Comparison of ENCODE assay signal across 8 cellular contexts in the genomic region with DNA sequence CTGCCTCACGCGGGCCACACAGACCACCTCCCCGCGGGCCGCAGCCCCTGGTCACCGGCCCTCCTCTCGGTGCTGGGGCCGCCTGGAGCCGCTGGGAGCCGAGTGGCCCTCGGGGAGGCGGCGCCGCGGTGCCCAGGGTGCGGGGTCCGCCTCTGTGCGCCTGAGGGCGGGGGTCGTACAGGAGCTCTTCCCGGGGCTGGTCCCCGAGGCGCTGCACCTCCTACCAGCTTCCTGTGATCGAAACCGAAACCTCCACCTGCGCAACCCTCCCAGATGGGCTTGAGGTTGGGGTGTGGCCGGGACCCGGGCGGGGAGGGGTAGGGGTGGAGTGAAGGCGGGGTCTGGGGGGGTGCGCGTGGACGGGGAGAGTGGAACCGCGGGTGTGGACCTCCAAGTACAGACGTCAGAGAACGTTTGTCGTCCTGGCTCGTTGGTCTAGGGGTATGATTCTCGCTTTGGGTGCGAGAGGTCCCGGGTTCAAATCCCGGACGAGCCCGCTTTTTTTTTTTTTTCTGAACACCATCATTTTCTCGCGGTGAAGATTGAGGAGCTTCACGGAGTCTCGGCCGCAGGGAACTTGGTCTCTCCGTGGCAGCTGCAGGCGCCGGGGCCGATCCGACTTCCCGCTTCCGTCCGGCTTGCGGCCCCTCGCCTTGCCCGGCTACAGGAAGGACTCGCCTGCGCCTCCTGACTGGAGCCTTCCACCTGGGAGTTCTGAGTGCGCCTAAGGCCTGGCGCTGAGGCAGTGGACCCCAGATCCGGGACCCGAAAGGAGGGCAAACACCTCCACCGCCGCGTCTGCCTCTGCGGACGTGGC. TPM values are rescaled to one million over a fixed set of nuclear protein-coding genes. Genes with fewer than 3 reads are reported as not detected.
DNase-seq lines count a peak whose midpoint lies in the region; ATAC-seq and TF ChIP-seq lines count a peak whose summit lies in the region.

No MANE protein-coding gene starts in this region.

- H3K9ac ChIP-seq in colonic mucosa (ENCODE audit: low read depth in 2 of 2, low read length in 2 of 2): peak overlapping the region; percentile 86 to 95

- no peak for TF ChIP-seq CTCF in colonic mucosa (IDR thresholded peaks at IDR 0.05)

- peaks cover 6% of the 10 kb centered on the region for H3K4me1 ChIP-seq in colonic mucosa

- intact Hi-C loops in colonic mucosa (cut with DNase I): no loop called here

- no peaks in the 10 kb centered on the region for H3K27me3 ChIP-seq in colonic mucosa

- H3K27ac ChIP-seq in colonic mucosa: peak overlapping the region; percentile 88

- peak overlapping the region; percentile 91 for H3K4me3 ChIP-seq in colonic mucosa

- no peaks in the 10 kb centered on the region for H3K9me3 ChIP-seq in colonic mucosa

- no peaks in the 10 kb centered on the region for H3K36me3 ChIP-seq in colonic mucosa

- DNase-seq in ELR (ENCODE audit: low read depth): peak; percentile 93
- DNase-seq in NCI-H446 treated with DMSO at 0.1 percent for 48 hours (lab: John Stamatoyannopoulos, UW): peak; percentile 46
- DNase-seq in activated CD4-positive, alpha-beta T cell treated with anti-CD3 and anti-CD28 coated beads for 48 hours: peak; percentile 88
- peak; percentile 95 for DNase-seq in colonic mucosa
- DNase-seq in left lobe of liver (ENCODE audit: low spot score): peak; percentile 93
- peak; percentile 92 for DNase-seq in stimulated activated CD4-positive, alpha-beta T cell treated with anti-CD3 and anti-CD28 coated beads, Interleukin-2, amount 100 ng/mL, for 4 hours (ENCODE audit: low read depth)

- ATAC-seq in HG02759 (IDR thresholded peaks at IDR 0.05; ENCODE audit: unreplicated experiment) (peak; percentile 59), left lobe of liver (peak; percentile 95), HG03039 (IDR thresholded peaks at IDR 0.05; ENCODE audit: unreplicated experiment) (no peak)

RNA-seq across cellular contexts. Expression of a gene that starts 23.9 kb away (rescaled TPM):
- total RNA-seq in colonic mucosa: 10 to 100 TPM; 12.4 to 20.4 TPM
- total RNA-seq in left lobe of liver: 2.7 TPM

RNA-seq across cellular contexts. Expression of a gene that starts 29.3 kb away (rescaled TPM):
- total RNA-seq in colonic mucosa: not detected
- not detected for total RNA-seq in left lobe of liver

RNA-seq across cellular contexts. Expression of a gene that starts 46.3 kb away (rescaled TPM):
- total RNA-seq in colonic mucosa (10 to 100 TPM in 1 of 2 donors, 1 to 10 TPM in 1; 9.9 to 10.5 TPM), left lobe of liver (7.0 TPM)

RNA-seq across cellular contexts. Expression of a gene that starts 59.6 kb away (rescaled TPM):
- total RNA-seq in colonic mucosa (under 1 TPM in 1 of 2 donors, not detected in 1; 0.86 TPM), left lobe of liver (0.10 TPM)
